In genomic region chr1:244833260-244833659, GRCh38 we compare ENCODE assay signal across 7 cellular contexts. TPM values are rescaled to one million over a fixed set of nuclear protein-coding genes. Genes with fewer than 3 reads are reported as not detected.
DNase-seq lines count a peak whose midpoint lies in the region; ATAC-seq and TF ChIP-seq lines count a peak whose summit lies in the region.
"Not testable (repeated sequence)": the region's sequence is repeated elsewhere in the genome, so short reads cannot be mapped to it uniquely, and the experiment has no call there.

No MANE protein-coding gene starts in this region.

- intact Hi-C loops in Panc1 (cut with micrococcal nuclease; ENCODE audit: unreplicated experiment) = loop anchor here (5.0 kb wide), 1 partner anchor 1734 kb away; the partner anchor contains the start of genes CNST and TFB2M
- intact Hi-C loops in activated T-helper 1 cell treated with anti-CD3 and anti-CD28 coated beads, Interleukin-12 subunit alpha, Interleukin-12 subunit beta, Interleukin-2, Interleukin-4 antibody, amounts not matched to agents 30 ng/mL and 10 ng/mL and 1 ng/mL, durations not matched to agents 14 hours and 24 hours and 36 hours (cut with micrococcal nuclease) = loop anchor here (5.0 to 10.0 kb wide), 3 partner anchors 508 to 1578 kb away; partner anchors contain the start of genes CEP170 and SDCCAG8
- intact Hi-C loops in left ventricle myocardium superior (cut with micrococcal nuclease) = not testable (repeated sequence)

- H3K4me1 ChIP-seq in Panc1 (ENCODE audit: control insufficient read depth, insufficient read depth, low read length) (peaks cover 16% of the 10 kb centered on the region), smooth muscle cell (ENCODE audit: low read depth) (peaks cover 17% of the 10 kb centered on the region)

- in situ Hi-C loops in Panc1 (cut with HindIII; ENCODE audit: low pct_unique_long_range_greater_than_20kb, low sequenced_read_pairs) = not testable (repeated sequence)

- H2AFZ ChIP-seq in smooth muscle cell (ENCODE audit: low read depth) = peak overlapping the region; percentile 17

- not testable (repeated sequence) for H3K27me3 Mint-ChIP-seq in activated T-helper 1 cell treated with anti-CD3 and anti-CD28 coated beads, Interleukin-12 subunit alpha, Interleukin-12 subunit beta, Interleukin-2, Interleukin-4 antibody, amounts not matched to agents 30 ng/mL and 10 ng/mL and 1 ng/mL, durations not matched to agents 14 hours and 24 hours and 36 hours (ENCODE audit: insufficient read depth); naive B cell

- H3K4me3 Mint-ChIP-seq in activated T-helper 1 cell treated with anti-CD3 and anti-CD28 coated beads, Interleukin-12 subunit alpha, Interleukin-12 subunit beta, Interleukin-2, Interleukin-4 antibody, amounts not matched to agents 30 ng/mL and 10 ng/mL and 1 ng/mL, durations not matched to agents 14 hours and 24 hours and 36 hours = peak overlapping the region; percentile 96
- peak overlapping the region; percentile 0 to 100 (median 96) for H3K4me3 Mint-ChIP-seq in naive B cell

- H3K9me3 Mint-ChIP-seq in activated T-helper 1 cell treated with anti-CD3 and anti-CD28 coated beads, Interleukin-12 subunit alpha, Interleukin-12 subunit beta, Interleukin-2, Interleukin-4 antibody, amounts not matched to agents 30 ng/mL and 10 ng/mL and 1 ng/mL, durations not matched to agents 14 hours and 24 hours and 36 hours; naive B cell: not testable (repeated sequence)

- H3F3A ChIP-seq in smooth muscle cell (ENCODE audit: low read depth) = peaks cover 23% of the 10 kb centered on the region

- CTCF ChIA-PET in Panc1 (lab: Charles Lee) = not testable (repeated sequence)

- not testable (repeated sequence) for H3K27me3 ChIP-seq in Panc1 (ENCODE audit: control insufficient read depth, insufficient read depth, low read length); smooth muscle cell (ENCODE audit: low read depth)

- POLR2A ChIA-PET in Panc1 (lab: Charles Lee) = interaction anchor here (0.6 to 0.7 kb wide), 2 partner anchors 35 to 107 kb away, joined by 3 to 7 read pairs; no protein-coding TSS in a partner anchor

- peaks cover 22% of the 10 kb centered on the region for H3K79me2 ChIP-seq in smooth muscle cell (ENCODE audit: low read depth)

- peak overlapping the region; percentile 96 for H3K9ac ChIP-seq in smooth muscle cell (ENCODE audit: low read depth)

- not testable (repeated sequence) for H3K9me3 ChIP-seq in Panc1 (ENCODE audit: control insufficient read depth, insufficient read depth, low read depth, low read length); smooth muscle cell (replicated peaks; ENCODE audit: low read depth)

- 79% methylated on average over 8 of the region's 8 CpGs for WGBS in smooth muscle cell (ENCODE audit: low lambda C conversion rate)

- BruUV-seq in Panc1 (replicated peaks; lab: Mats Ljungman, UMichigan) = not testable (repeated sequence)

- H3K4me3 ChIP-seq in GM12865 (ENCODE audit: low read depth, low read length) = peak overlapping the region; percentile 99
- peak overlapping the region; percentile 67 to 96 for H3K4me3 ChIP-seq in Panc1 (ENCODE audit: low read depth in 2 of 2, low read length in 2 of 2)
- peak overlapping the region; percentile 81 for H3K4me3 ChIP-seq in coronary artery
- peak overlapping the region; percentile 72 for H3K4me3 ChIP-seq in smooth muscle cell

- peaks cover 35% of the 10 kb centered on the region for H3K4me1 Mint-ChIP-seq in activated T-helper 1 cell treated with anti-CD3 and anti-CD28 coated beads, Interleukin-12 subunit alpha, Interleukin-12 subunit beta, Interleukin-2, Interleukin-4 antibody, amounts not matched to agents 30 ng/mL and 10 ng/mL and 1 ng/mL, durations not matched to agents 14 hours and 24 hours and 36 hours (ENCODE audit: low read depth)
- H3K4me1 Mint-ChIP-seq in naive B cell = peaks cover 24 to 43% (median 39%) of the 10 kb centered on the region in 3 donors

- H3K27ac Mint-ChIP-seq in activated T-helper 1 cell treated with anti-CD3 and anti-CD28 coated beads, Interleukin-12 subunit alpha, Interleukin-12 subunit beta, Interleukin-2, Interleukin-4 antibody, amounts not matched to agents 30 ng/mL and 10 ng/mL and 1 ng/mL, durations not matched to agents 14 hours and 24 hours and 36 hours = peak overlapping the region; percentile 98
- peak overlapping the region in 2 of 6 donors; percentile 97 to 100 for H3K27ac Mint-ChIP-seq in naive B cell

- not testable (repeated sequence) for H4K20me1 ChIP-seq in smooth muscle cell (ENCODE audit: low read depth)

- DNase-seq in GM12865 (ENCODE audit: low read depth); Panc1 (ENCODE audit: low read depth, low spot score); activated T-helper 1 cell treated with anti-CD3 and anti-CD28 coated beads, Interleukin-12 subunit alpha, Interleukin-12 subunit beta, Interleukin-2, Interleukin-4 antibody, amounts not matched to agents 30 ng/mL and 10 ng/mL and 1 ng/mL, durations not matched to agents 14 hours and 24 hours and 36 hours (ENCODE audit: low spot score); coronary artery (ENCODE audit: low spot score); naive B cell; smooth muscle cell (lab: John Stamatoyannopoulos, UW; ENCODE audit: unreplicated experiment): not testable (repeated sequence)
- DNase-seq in left ventricle myocardium superior = peak; percentile 35

- H3K4me2 ChIP-seq in smooth muscle cell = peak overlapping the region; percentile 92

- ATAC-seq in Panc1; left ventricle myocardium superior; naive B cell (ENCODE audit: low read depth in 2 of 2): not testable (repeated sequence)

- H3K27ac ChIP-seq in Panc1 (ENCODE audit: low read length) = peak overlapping the region; percentile 100
- H3K27ac ChIP-seq in coronary artery = peak overlapping the region; percentile 96 to 98
- peak overlapping the region; percentile 99 for H3K27ac ChIP-seq in smooth muscle cell (ENCODE audit: low read depth)

- TF ChIP-seq CTCF in GM12865 (IDR thresholded peaks at IDR 0.05; ENCODE audit: insufficient read depth, low read depth, low read length, missing control alignments); Panc1 (IDR thresholded peaks at IDR 0.05); coronary artery (IDR thresholded peaks at IDR 0.05); smooth muscle cell (IDR thresholded peaks at IDR 0.05; ENCODE audit: borderline replicate concordance, insufficient read depth, poor library complexity, severe bottlenecking): not testable (repeated sequence)

- peaks cover 19% of the 10 kb centered on the region for H3K36me3 Mint-ChIP-seq in activated T-helper 1 cell treated with anti-CD3 and anti-CD28 coated beads, Interleukin-12 subunit alpha, Interleukin-12 subunit beta, Interleukin-2, Interleukin-4 antibody, amounts not matched to agents 30 ng/mL and 10 ng/mL and 1 ng/mL, durations not matched to agents 14 hours and 24 hours and 36 hours (ENCODE audit: low read depth)
- not testable (repeated sequence) for H3K36me3 Mint-ChIP-seq in naive B cell

- H3K36me3 ChIP-seq in Panc1 (ENCODE audit: control insufficient read depth, insufficient read depth, low read length) = peaks cover 11% of the 10 kb centered on the region
- not testable (repeated sequence) for H3K36me3 ChIP-seq in smooth muscle cell (ENCODE audit: low read depth)

RNA-seq across cellular contexts. Expression of gene COX20, which starts 2.2 kb away (rescaled TPM):
- 55.0 TPM for total RNA-seq in Panc1 (2021; ENCODE audit: unreplicated experiment)
- polyA plus RNA-seq in Panc1 (2012; ENCODE audit: insufficient read length) = 47.0 TPM
- total RNA-seq in activated T-helper 1 cell treated with anti-CD3 and anti-CD28 coated beads, Interleukin-12 subunit alpha, Interleukin-12 subunit beta, Interleukin-2, Interleukin-4 antibody, amounts not matched to agents 30 ng/mL and 10 ng/mL and 1 ng/mL, durations not matched to agents 14 hours and 24 hours and 36 hours = 27.4 and 27.6 TPM in 2 replicates
- total RNA-seq in left ventricle myocardium superior = 63.7 TPM
- 10 to 100 TPM; 33.5 to 70.9 (median 49.7) TPM for polyA plus RNA-seq in naive B cell (ENCODE audit: low read depth in 6 of 6)
- 11.1 and 14.7 TPM in 2 replicates for total RNA-seq in smooth muscle cell
- polyA plus RNA-seq in smooth muscle cell = 37.2 and 56.7 TPM in 2 replicates

RNA-seq across cellular contexts. Expression of gene HNRNPU, which starts 31.1 kb away (rescaled TPM):
- total RNA-seq in Panc1 (2021; ENCODE audit: unreplicated experiment) = 361 TPM
- polyA plus RNA-seq in Panc1 (2012; ENCODE audit: insufficient read length) = 321 TPM
- total RNA-seq in activated T-helper 1 cell treated with anti-CD3 and anti-CD28 coated beads, Interleukin-12 subunit alpha, Interleukin-12 subunit beta, Interleukin-2, Interleukin-4 antibody, amounts not matched to agents 30 ng/mL and 10 ng/mL and 1 ng/mL, durations not matched to agents 14 hours and 24 hours and 36 hours = 566 and 573 TPM in 2 replicates
- 183 TPM for total RNA-seq in left ventricle myocardium superior
- 100 to 1,000 TPM; 131 to 412 (median 247) TPM for polyA plus RNA-seq in naive B cell (ENCODE audit: low read depth in 6 of 6)
- 241 and 286 TPM in 2 replicates for total RNA-seq in smooth muscle cell
- polyA plus RNA-seq in smooth muscle cell = 198 and 236 TPM in 2 replicates
